Comparison of ENCODE assay signal across 1 cellular context in the genomic region with DNA sequence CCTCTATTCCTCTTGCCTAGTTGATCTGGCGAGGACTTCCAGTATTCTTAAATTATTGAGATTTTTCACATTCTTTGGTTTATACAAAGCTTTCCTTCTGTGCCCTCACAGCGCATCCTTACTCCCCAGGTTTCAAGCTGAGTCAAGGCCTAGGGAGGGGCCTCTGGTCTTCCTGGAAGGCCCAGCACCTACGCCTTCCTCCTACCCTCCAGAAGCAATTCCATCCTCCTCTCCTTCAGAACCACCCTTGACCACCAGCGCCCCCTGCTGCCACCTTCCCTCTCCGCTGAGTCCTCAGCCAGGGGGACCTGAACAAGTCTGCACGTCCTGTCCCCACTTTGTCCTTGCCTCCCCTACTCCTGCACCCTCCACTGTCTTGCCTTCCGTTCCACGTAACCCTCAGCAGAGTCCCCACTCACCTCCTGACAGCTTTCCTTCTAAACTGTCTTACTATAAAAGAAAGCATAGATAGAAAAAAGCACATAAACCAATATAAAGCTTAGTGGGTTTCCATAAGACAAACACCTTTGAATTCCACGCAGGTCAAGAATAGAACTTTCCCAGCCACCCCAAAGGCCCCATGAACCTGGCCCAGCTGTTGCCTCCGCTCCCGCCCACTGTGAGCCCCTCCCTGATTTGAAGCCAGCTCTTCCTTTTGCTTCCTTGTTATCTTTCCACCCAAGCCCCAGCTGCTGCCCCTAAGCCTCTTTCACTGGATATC.
TF ChIP-seq lines count a peak whose summit lies in the region.

No MANE protein-coding gene starts in this region.

TF ChIP-seq in WTC11, 78 proteins besides CTCF, POLR2A, EP300 and RAD21 (continued from another document):
- TF ChIP-seq E2F4 (CRISPR knock-in tag; IDR thresholded peaks at IDR 0.05; ENCODE audit: borderline replicate concordance, low read depth), result no peak
- TF ChIP-seq TEAD4 (CRISPR knock-in tag; IDR thresholded peaks at IDR 0.05), result no peak
- TF ChIP-seq, protein P1, sequence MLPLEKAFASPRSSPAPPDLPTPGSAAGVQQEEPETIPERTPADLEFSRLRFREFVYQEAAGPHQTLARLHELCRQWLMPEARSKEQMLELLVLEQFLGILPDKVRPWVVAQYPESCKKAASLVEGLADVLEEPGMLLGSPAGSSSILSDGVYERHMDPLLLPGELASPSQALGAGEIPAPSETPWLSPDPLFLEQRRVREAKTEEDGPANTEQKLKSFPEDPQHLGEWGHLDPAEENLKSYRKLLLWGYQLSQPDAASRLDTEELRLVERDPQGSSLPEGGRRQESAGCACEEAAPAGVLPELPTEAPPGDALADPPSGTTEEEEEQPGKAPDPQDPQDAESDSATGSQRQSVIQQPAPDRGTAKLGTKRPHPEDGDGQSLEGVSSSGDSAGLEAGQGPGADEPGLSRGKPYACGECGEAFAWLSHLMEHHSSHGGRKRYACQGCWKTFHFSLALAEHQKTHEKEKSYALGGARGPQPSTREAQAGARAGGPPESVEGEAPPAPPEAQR (CRISPR knock-in tag; IDR thresholded peaks at IDR 0.05), result no peak
- TF ChIP-seq TCF7 (CRISPR knock-in tag; IDR thresholded peaks at IDR 0.05; ENCODE audit: low read depth), result no peak
- TF ChIP-seq GTF2I (CRISPR knock-in tag; conservative IDR thresholded peaks at IDR 0.05), result no peak
- no peak for TF ChIP-seq TP53 (CRISPR knock-in tag; IDR thresholded peaks at IDR 0.05)
TF ChIP-seq in WTC11: peak in this region for 0.
